In the genomic region with DNA sequence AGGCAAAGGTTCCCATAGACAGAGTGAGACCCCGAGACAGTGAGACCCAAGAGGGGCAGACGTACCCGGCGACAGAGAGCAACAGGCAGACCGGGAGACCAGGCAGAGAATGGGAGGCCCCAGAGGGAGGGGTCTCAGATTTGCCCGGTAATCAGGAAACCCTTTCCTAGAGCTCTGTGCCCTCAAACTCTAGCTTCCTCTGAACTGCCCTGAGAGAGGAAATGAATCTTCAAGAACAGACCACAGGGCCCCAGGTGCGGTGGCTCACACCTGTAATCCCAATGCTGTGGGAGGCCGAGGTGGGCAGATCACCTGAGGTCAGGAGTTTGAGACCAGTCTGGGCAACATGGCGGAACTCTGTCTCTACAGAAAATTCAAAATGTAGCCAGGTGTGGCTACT, we compare ENCODE assay signal across 1 cellular context.
A peak's percentile ranks its signal among the peaks of the same experiment; 100 is the strongest.
TF ChIP-seq lines count a peak whose summit lies in the region.

No MANE protein-coding gene starts in this region.

TF ChIP-seq in HepG2, 621 proteins besides CTCF, POLR2A, EP300 and RAD21 (continues in another document):
- TF ChIP-seq, protein P1, sequence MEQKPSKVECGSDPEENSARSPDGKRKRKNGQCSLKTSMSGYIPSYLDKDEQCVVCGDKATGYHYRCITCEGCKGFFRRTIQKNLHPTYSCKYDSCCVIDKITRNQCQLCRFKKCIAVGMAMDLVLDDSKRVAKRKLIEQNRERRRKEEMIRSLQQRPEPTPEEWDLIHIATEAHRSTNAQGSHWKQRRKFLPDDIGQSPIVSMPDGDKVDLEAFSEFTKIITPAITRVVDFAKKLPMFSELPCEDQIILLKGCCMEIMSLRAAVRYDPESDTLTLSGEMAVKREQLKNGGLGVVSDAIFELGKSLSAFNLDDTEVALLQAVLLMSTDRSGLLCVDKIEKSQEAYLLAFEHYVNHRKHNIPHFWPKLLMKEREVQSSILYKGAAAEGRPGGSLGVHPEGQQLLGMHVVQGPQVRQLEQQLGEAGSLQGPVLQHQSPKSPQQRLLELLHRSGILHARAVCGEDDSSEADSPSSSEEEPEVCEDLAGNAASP (CRISPR knock-in tag; IDR thresholded peaks at IDR 0.05; ENCODE audit: borderline replicate concordance), result no peak
- no peak for TF ChIP-seq PHF20 (CRISPR knock-in tag; IDR thresholded peaks at IDR 0.05)
- no peak for TF ChIP-seq ZNF136 (CRISPR knock-in tag; IDR thresholded peaks at IDR 0.05; ENCODE audit: low read depth)
- no peak for TF ChIP-seq MTF2 (CRISPR knock-in tag; IDR thresholded peaks at IDR 0.05; ENCODE audit: borderline replicate concordance)
- peak; percentile 32; the same call in 1 of the 2 replicates for TF ChIP-seq PHF21A (CRISPR knock-in tag; IDR thresholded peaks at IDR 0.05)
- no peak for TF ChIP-seq MLX (CRISPR knock-in tag; IDR thresholded peaks at IDR 0.05)
- TF ChIP-seq, protein P2, sequence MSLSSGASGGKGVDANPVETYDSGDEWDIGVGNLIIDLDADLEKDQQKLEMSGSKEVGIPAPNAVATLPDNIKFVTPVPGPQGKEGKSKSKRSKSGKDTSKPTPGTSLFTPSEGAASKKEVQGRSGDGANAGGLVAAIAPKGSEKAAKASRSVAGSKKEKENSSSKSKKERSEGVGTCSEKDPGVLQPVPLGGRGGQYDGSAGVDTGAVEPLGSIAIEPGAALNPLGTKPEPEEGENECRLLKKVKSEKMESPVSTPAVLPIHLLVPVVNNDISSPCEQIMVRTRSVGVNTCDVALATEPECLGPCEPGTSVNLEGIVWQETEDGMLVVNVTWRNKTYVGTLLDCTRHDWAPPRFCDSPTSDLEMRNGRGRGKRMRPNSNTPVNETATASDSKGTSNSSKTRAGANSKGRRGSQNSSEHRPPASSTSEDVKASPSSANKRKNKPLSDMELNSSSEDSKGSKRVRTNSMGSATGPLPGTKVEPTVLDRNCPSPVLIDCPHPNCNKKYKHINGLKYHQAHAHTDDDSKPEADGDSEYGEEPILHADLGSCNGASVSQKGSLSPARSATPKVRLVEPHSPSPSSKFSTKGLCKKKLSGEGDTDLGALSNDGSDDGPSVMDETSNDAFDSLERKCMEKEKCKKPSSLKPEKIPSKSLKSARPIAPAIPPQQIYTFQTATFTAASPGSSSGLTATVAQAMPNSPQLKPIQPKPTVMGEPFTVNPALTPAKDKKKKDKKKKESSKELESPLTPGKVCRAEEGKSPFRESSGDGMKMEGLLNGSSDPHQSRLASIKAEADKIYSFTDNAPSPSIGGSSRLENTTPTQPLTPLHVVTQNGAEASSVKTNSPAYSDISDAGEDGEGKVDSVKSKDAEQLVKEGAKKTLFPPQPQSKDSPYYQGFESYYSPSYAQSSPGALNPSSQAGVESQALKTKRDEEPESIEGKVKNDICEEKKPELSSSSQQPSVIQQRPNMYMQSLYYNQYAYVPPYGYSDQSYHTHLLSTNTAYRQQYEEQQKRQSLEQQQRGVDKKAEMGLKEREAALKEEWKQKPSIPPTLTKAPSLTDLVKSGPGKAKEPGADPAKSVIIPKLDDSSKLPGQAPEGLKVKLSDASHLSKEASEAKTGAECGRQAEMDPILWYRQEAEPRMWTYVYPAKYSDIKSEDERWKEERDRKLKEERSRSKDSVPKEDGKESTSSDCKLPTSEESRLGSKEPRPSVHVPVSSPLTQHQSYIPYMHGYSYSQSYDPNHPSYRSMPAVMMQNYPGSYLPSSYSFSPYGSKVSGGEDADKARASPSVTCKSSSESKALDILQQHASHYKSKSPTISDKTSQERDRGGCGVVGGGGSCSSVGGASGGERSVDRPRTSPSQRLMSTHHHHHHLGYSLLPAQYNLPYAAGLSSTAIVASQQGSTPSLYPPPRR (CRISPR knock-in tag; IDR thresholded peaks at IDR 0.05; ENCODE audit: borderline replicate concordance), result peak; percentile 14; the same call in 1 of the 2 replicates
- no peak for TF ChIP-seq ZMYM4 (CRISPR knock-in tag; IDR thresholded peaks at IDR 0.05)
- TF ChIP-seq ZNF460 (CRISPR knock-in tag; IDR thresholded peaks at IDR 0.05; ENCODE audit: borderline replicate concordance), result peak; percentile 13; the same call in 1 of the 2 replicates
- TF ChIP-seq DR1 (CRISPR knock-in tag; IDR thresholded peaks at IDR 0.05), result no peak
- TF ChIP-seq ISL2 (CRISPR knock-in tag; IDR thresholded peaks at IDR 0.05), result no peak
- 0 out of 2 replicates have a peak, but pooled peaks have one; percentile 13 for TF ChIP-seq ZNF30 (CRISPR knock-in tag; IDR thresholded peaks at IDR 0.05)
- no peak for TF ChIP-seq ZNF143 (CRISPR knock-in tag; IDR thresholded peaks at IDR 0.05)
- TF ChIP-seq ZNF841 (CRISPR knock-in tag; IDR thresholded peaks at IDR 0.05; ENCODE audit: borderline replicate concordance), result no peak
- TF ChIP-seq ZNF274 (CRISPR knock-in tag; IDR thresholded peaks at IDR 0.05), result no peak
- TF ChIP-seq GZF1 (CRISPR knock-in tag; IDR thresholded peaks at IDR 0.05), result no peak
- no peak for TF ChIP-seq ZNF292 (CRISPR knock-in tag; IDR thresholded peaks at IDR 0.05; ENCODE audit: borderline replicate concordance, low read depth)
- TF ChIP-seq, protein P3, sequence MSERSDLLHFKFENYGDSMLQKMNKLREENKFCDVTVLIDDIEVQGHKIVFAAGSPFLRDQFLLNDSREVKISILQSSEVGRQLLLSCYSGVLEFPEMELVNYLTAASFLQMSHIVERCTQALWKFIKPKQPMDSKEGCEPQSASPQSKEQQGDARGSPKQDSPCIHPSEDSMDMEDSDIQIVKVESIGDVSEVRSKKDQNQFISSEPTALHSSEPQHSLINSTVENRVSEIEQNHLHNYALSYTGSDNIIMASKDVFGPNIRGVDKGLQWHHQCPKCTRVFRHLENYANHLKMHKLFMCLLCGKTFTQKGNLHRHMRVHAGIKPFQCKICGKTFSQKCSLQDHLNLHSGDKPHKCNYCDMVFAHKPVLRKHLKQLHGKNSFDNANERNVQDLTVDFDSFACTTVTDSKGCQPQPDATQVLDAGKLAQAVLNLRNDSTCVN (CRISPR knock-in tag; IDR thresholded peaks at IDR 0.05; ENCODE audit: borderline replicate concordance), result no peak
- no peak for TF ChIP-seq TARDBP (CRISPR knock-in tag; IDR thresholded peaks at IDR 0.05)
- no peak for TF ChIP-seq ZZZ3 (CRISPR knock-in tag; IDR thresholded peaks at IDR 0.05; ENCODE audit: borderline replicate concordance)
- TF ChIP-seq TMF1 (CRISPR knock-in tag; IDR thresholded peaks at IDR 0.05; ENCODE audit: low read depth), result no peak
- 0 out of 2 replicates have a peak, but pooled peaks have one; percentile 10 for TF ChIP-seq KLF12 (CRISPR knock-in tag; IDR thresholded peaks at IDR 0.05; ENCODE audit: borderline replicate concordance)
- TF ChIP-seq, protein P4, sequence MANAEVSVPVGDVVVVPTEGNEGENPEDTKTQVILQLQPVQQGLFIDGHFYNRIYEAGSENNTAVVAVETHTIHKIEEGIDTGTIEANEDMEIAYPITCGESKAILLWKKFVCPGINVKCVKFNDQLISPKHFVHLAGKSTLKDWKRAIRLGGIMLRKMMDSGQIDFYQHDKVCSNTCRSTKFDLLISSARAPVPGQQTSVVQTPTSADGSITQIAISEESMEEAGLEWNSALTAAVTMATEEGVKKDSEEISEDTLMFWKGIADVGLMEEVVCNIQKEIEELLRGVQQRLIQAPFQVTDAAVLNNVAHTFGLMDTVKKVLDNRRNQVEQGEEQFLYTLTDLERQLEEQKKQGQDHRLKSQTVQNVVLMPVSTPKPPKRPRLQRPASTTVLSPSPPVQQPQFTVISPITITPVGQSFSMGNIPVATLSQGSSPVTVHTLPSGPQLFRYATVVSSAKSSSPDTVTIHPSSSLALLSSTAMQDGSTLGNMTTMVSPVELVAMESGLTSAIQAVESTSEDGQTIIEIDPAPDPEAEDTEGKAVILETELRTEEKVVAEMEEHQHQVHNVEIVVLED (CRISPR knock-in tag; IDR thresholded peaks at IDR 0.05; ENCODE audit: borderline replicate concordance), result no peak
- TF ChIP-seq, protein P5, sequence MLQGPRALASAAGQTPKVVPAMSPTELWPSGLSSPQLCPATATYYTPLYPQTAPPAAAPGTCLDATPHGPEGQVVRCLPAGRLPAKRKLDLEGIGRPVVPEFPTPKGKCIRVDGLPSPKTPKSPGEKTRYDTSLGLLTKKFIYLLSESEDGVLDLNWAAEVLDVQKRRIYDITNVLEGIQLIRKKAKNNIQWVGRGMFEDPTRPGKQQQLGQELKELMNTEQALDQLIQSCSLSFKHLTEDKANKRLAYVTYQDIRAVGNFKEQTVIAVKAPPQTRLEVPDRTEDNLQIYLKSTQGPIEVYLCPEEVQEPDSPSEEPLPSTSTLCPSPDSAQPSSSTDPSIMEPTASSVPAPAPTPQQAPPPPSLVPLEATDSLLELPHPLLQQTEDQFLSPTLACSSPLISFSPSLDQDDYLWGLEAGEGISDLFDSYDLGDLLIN (CRISPR knock-in tag; IDR thresholded peaks at IDR 0.05; ENCODE audit: borderline replicate concordance), result no peak
- TF ChIP-seq FOXC1 (CRISPR knock-in tag; IDR thresholded peaks at IDR 0.05; ENCODE audit: borderline replicate concordance), result no peak
- no peak for TF ChIP-seq NFKB2 (CRISPR knock-in tag; IDR thresholded peaks at IDR 0.05; ENCODE audit: borderline replicate concordance)
- TF ChIP-seq, protein P6, sequence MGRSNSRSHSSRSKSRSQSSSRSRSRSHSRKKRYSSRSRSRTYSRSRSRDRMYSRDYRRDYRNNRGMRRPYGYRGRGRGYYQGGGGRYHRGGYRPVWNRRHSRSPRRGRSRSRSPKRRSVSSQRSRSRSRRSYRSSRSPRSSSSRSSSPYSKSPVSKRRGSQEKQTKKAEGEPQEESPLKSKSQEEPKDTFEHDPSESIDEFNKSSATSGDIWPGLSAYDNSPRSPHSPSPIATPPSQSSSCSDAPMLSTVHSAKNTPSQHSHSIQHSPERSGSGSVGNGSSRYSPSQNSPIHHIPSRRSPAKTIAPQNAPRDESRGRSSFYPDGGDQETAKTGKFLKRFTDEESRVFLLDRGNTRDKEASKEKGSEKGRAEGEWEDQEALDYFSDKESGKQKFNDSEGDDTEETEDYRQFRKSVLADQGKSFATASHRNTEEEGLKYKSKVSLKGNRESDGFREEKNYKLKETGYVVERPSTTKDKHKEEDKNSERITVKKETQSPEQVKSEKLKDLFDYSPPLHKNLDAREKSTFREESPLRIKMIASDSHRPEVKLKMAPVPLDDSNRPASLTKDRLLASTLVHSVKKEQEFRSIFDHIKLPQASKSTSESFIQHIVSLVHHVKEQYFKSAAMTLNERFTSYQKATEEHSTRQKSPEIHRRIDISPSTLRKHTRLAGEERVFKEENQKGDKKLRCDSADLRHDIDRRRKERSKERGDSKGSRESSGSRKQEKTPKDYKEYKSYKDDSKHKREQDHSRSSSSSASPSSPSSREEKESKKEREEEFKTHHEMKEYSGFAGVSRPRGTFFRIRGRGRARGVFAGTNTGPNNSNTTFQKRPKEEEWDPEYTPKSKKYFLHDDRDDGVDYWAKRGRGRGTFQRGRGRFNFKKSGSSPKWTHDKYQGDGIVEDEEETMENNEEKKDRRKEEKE (IDR thresholded peaks at IDR 0.05), result no peak
- peak; percentile 4; the same call in 1 of the 2 replicates for TF ChIP-seq HOXA3 (CRISPR knock-in tag; IDR thresholded peaks at IDR 0.05)
- TF ChIP-seq ATF7-NPFF (CRISPR knock-in tag; IDR thresholded peaks at IDR 0.05; ENCODE audit: low read depth), result no peak
- no peak for TF ChIP-seq KAT7 (CRISPR knock-in tag; IDR thresholded peaks at IDR 0.05; ENCODE audit: borderline replicate concordance)
- TF ChIP-seq LRRFIP1 (CRISPR knock-in tag; conservative IDR thresholded peaks at IDR 0.05), result no peak
- TF ChIP-seq LCORL (IDR thresholded peaks at IDR 0.05), result no peak
- TF ChIP-seq LCORL (CRISPR knock-in tag; IDR thresholded peaks at IDR 0.05), result peak; percentile 10; the same call in 1 of the 2 replicates
- TF ChIP-seq ZBTB49 (CRISPR knock-in tag; IDR thresholded peaks at IDR 0.05; ENCODE audit: borderline replicate concordance), result no peak
- TF ChIP-seq RFXANK (CRISPR knock-in tag; IDR thresholded peaks at IDR 0.05), result no peak
- TF ChIP-seq SIN3B (IDR thresholded peaks at IDR 0.05; ENCODE audit: low read length), result no peak
- TF ChIP-seq, protein P7, sequence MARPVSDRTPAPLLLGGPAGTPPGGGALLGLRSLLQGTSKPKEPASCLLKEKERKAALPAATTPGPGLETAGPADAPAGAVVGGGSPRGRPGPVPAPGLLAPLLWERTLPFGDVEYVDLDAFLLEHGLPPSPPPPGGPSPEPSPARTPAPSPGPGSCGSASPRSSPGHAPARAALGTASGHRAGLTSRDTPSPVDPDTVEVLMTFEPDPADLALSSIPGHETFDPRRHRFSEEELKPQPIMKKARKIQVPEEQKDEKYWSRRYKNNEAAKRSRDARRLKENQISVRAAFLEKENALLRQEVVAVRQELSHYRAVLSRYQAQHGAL (CRISPR knock-in tag; IDR thresholded peaks at IDR 0.05; ENCODE audit: not compliant biosample characterization), result no peak
- TF ChIP-seq SMARCC2 (IDR thresholded peaks at IDR 0.05), result no peak
